Comparison of ENCODE assay signal across 1 cellular context in genomic region chr19:8449830-8450229, GRCh38.
TF ChIP-seq lines count a peak whose summit lies in the region.

No MANE protein-coding gene starts in this region.

TF ChIP-seq in H1, 55 proteins besides CTCF, POLR2A, EP300 and RAD21:
- TF ChIP-seq TAF1 (IDR thresholded peaks at IDR 0.05; ENCODE audit: low read depth, low read length) (no peak), GABPA (IDR thresholded peaks at IDR 0.05; ENCODE audit: borderline replicate concordance, insufficient read depth, low read length) (no peak), POLR2AphosphoS5 (IDR thresholded peaks at IDR 0.05; ENCODE audit: low read depth, low read length) (peak; percentile 25; the same call in 1 of the 2 replicates)
- TF ChIP-seq, protein P1, sequence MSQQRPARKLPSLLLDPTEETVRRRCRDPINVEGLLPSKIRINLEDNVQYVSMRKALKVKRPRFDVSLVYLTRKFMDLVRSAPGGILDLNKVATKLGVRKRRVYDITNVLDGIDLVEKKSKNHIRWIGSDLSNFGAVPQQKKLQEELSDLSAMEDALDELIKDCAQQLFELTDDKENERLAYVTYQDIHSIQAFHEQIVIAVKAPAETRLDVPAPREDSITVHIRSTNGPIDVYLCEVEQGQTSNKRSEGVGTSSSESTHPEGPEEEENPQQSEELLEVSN (IDR thresholded peaks at IDR 0.05) = no peak
TF ChIP-seq in H1: peak in this region for 1.
